22 cellular contexts compared by ENCODE assay signal in genomic region chr2:210233487-210233886, GRCh38. TPM values are rescaled to one million over a fixed set of nuclear protein-coding genes. Genes with fewer than 3 reads are reported as not detected.
DNase-seq lines count a peak whose midpoint lies in the region; ATAC-seq and TF ChIP-seq lines count a peak whose summit lies in the region.
"Had no signal": no experiment of that assay in that cellular context is flagged by ENCODE, and none has a peak within 500 bp of the region (broad histone marks: within the 10 kb centered on the region; RNA-seq: fewer than 3 reads in every experiment).

No MANE protein-coding gene starts in this region.

- TF ChIP-seq CTCF in VCaP (conservative IDR thresholded peaks at IDR 0.05): 0 out of 2 replicates have a peak, but pooled peaks have one; percentile 14
- no peak for TF ChIP-seq CTCF in left lung (IDR thresholded peaks at IDR 0.05)
- TF ChIP-seq CTCF in testis (IDR thresholded peaks at IDR 0.05): peak; percentile 26 to 54 (median 29)

- no peaks in the 10 kb centered on the region for H3K36me3 ChIP-seq in left lung
- H3K36me3 ChIP-seq in testis (ENCODE audit: low read depth, missing control alignments): no peaks in the 10 kb centered on the region
- no peaks in the 10 kb centered on the region for H3K36me3 ChIP-seq in aorta (ENCODE audit: control insufficient read depth in 1 of 2, insufficient read depth in 2 of 2, low read length in 1 of 2)
- H3K36me3 ChIP-seq: BLaER1, SJSA1 had no signal

- H3K4me1 ChIP-seq in left lung: no peaks in the 10 kb centered on the region
- H3K4me1 ChIP-seq in testis: peaks cover 9% of the 10 kb centered on the region
- peaks cover 0 to 11% of the 10 kb centered on the region in 2 donors for H3K4me1 ChIP-seq in aorta (ENCODE audit: control insufficient read depth in 1 of 2, insufficient read depth in 2 of 2, low read length in 2 of 2)
- H3K4me1 ChIP-seq: BLaER1, Caco-2, SJSA1 had no signal

- no peak for DNase-seq in left lung
- DNase-seq in testis: peak; percentile 83
- DNase-seq in aorta: peak; percentile 71 to 83
- no peak for DNase-seq in mesenteric fat pad (ENCODE audit: low spot score)
- DNase-seq: ACHN; Caco-2; CD4-positive, alpha-beta memory T cell; DMS 273 treated with DMSO at 0.1 percent for 48 hours; DMS79 treated with DMSO at 0.1 percent for 48 hours; KBM-7; NCI-H1417; NCI-H187; NCI-H446; NCI-H526 had no signal

- H3K27me3 ChIP-seq in left lung: no peaks in the 10 kb centered on the region
- no peaks in the 10 kb centered on the region for H3K27me3 ChIP-seq in testis
- no peaks in the 10 kb centered on the region for H3K27me3 ChIP-seq in aorta (ENCODE audit: control insufficient read depth in 1 of 2, insufficient read depth in 2 of 2, low read length in 1 of 2)
- H3K27me3 ChIP-seq: BLaER1, SJSA1 had no signal

- ATAC-seq in left lung (peak; percentile 80), aorta (ENCODE audit: low FRiP score) (peak; percentile 80), GM21717 (IDR thresholded peaks at IDR 0.05; ENCODE audit: unreplicated experiment) (no peak), GM21515 (IDR thresholded peaks at IDR 0.05; ENCODE audit: unreplicated experiment) (no peak)
- ATAC-seq: GM12878, Right ventricle myocardium inferior had no signal

- no peaks in the 10 kb centered on the region for H3K9me3 ChIP-seq in left lung
- H3K9me3 ChIP-seq in testis: no peaks in the 10 kb centered on the region
- H3K9me3 ChIP-seq in aorta (ENCODE audit: control insufficient read depth, low read length): no peaks in the 10 kb centered on the region
- H3K9me3 ChIP-seq: BLaER1, Caco-2, SJSA1 had no signal

- intact Hi-C loops in left lung (cut with DNase I) (no loop called here), testis (cut with DNase I; ENCODE audit: low total_unique reads) (loop anchor here (10.0 kb wide), 1 partner anchor 161 kb away; no protein-coding TSS in a partner anchor), aorta (cut with DNase I) (no loop called here)

- no peak overlapping the region for H3K4me3 ChIP-seq in left lung
- H3K4me3 ChIP-seq in testis: no peak overlapping the region
- H3K4me3 ChIP-seq in aorta (ENCODE audit: low read length in 2 of 2): no peak overlapping the region
- H3K4me3 ChIP-seq: BLaER1, GM12878, SJSA1 had no signal

- H3K27ac ChIP-seq in VCaP (no peak overlapping the region), left lung (no peak overlapping the region), testis (peak overlapping the region; percentile 40 to 73), aorta (ENCODE audit: low read depth in 1 of 2, low read length in 2 of 2) (peak overlapping the region in 1 of 2 donors; percentile 51)
- H3K27ac ChIP-seq: BLaER1, SJSA1 had no signal

- 44 to 66% methylated on average over 3 of the region's 3 CpGs for WGBS in testis, 2 donors
- WGBS in aorta, 2 donors: 34 to 41% methylated on average over 3 of the region's 3 CpGs

- no peak for TF ChIP-seq POLR2A in testis (IDR thresholded peaks at IDR 0.05)

RNA-seq across cellular contexts. Expression of gene ACADL, which starts 8.2 kb away (rescaled TPM):
- total RNA-seq in left lung (10 to 100 TPM; 17.0 to 32.9 TPM), testis (10 to 100 TPM; 18.1 to 18.5 TPM), aorta (10 to 100 TPM; 32.8 to 50.3 TPM), mesenteric fat pad (10.9 TPM)
- polyA plus RNA-seq in testis (ENCODE audit: insufficient read depth, low read depth, low replicate concordance) (4.5 TPM), aorta (10 to 100 TPM; 12.1 to 26.5 TPM)
- total RNA-seq: Caco-2; CD4-positive, alpha-beta memory T cell; GM12878; HT1080; SJSA1 had no signal
- polyA plus RNA-seq: CD4-positive, alpha-beta memory T cell; GM12878 had no signal

Comparison
In these comparisons a context has a peak if more than half of its experiments do, and no peak if none do; other contexts are left out.
1. H3K27ac ChIP-seq: peak in testis (2 of 2); none in VCaP (single experiment) and left lung (0 of 2).
2. CTCF ChIP-seq: peak in VCaP (single experiment) and testis (3 of 3); none in left lung (0 of 2).
3. ATAC-seq: peak in left lung (single experiment) and aorta (single experiment); none in GM21717 (single experiment) and GM21515 (single experiment).
4. DNase-seq: peak in testis (single experiment) and aorta (2 of 2); none in left lung (0 of 2) and mesenteric fat pad (single experiment).